In the genomic region with DNA sequence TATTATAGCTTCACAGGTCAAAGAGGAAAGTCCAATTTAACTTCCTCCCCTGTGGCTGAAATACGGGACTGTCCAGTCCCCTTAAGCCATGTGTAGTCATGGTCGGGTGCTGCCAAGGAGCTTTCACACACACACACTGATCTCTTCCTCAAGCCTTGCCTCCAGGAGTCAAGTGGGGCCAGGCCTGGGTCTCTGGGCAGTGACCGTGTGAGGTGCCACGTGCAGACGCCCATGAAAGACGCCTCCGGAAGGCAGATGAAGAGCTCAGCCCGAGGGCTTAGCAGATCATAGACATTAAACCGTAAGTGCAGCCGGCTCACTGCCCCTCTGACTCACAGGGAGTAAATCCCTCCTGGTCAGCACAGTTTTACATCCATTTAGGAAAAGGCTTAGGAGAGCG, we compare ENCODE assay signal across 13 cellular contexts. TPM values are rescaled to one million over a fixed set of nuclear protein-coding genes. Genes with fewer than 3 reads are reported as not detected.
DNase-seq lines count a peak whose midpoint lies in the region; ATAC-seq, FAIRE-seq and TF ChIP-seq lines count a peak whose summit lies in the region.
"Had no signal": no experiment of that assay in that cellular context is flagged by ENCODE, and none has a peak within 500 bp of the region (broad histone marks: within the 10 kb centered on the region; RNA-seq: fewer than 3 reads in every experiment).

No MANE protein-coding gene starts in this region.

- no peak overlapping the region for H4K8ac ChIP-seq in neuronal stem cell (ENCODE audit: low read depth, low read length)

- no peaks in the 10 kb centered on the region for H3K79me1 ChIP-seq in neuronal stem cell (ENCODE audit: low read depth, low read length)

- WGBS in neuronal stem cell (ENCODE audit: extremely low coverage in 2 of 2, insufficient read length in 2 of 2, insufficient replicate concordance in 1 of 2), 2 donors: no CpG with 5 or more reads among the region's 11 CpGs

- peaks cover 11 to 18% of the 10 kb centered on the region in 2 donors for H3K4me1 ChIP-seq in neuronal stem cell (ENCODE audit: control insufficient read depth in 2 of 2, insufficient read depth in 1 of 2, low read depth in 1 of 2, low read length in 2 of 2)

- peak overlapping the region; percentile 40 for H3K18ac ChIP-seq in neuronal stem cell (ENCODE audit: low read length)

- ATAC-seq in esophagus mucosa (peak; percentile 67), GM21390 (IDR thresholded peaks at IDR 0.05; ENCODE audit: unreplicated experiment) (no peak)
- ATAC-seq: natural killer cell treated with Interleukin-12 subunit alpha and Interleukin-12 subunit beta and Interleukin-15 and Interleukin-18, amount 100 ng/mL, for 72 hours had no signal

- no peak overlapping the region for H2BK5ac ChIP-seq in neuronal stem cell (ENCODE audit: low read length)

- peak overlapping the region; percentile 41 for H2AK5ac ChIP-seq in neuronal stem cell (ENCODE audit: low read depth, low read length)

- H3K4ac ChIP-seq in neuronal stem cell (ENCODE audit: low read length): no peak overlapping the region

- H3K4me3 ChIP-seq in neuronal stem cell (ENCODE audit: low read length in 2 of 2): no peak overlapping the region
- no peak overlapping the region for H3K4me3 ChIP-seq in dorsolateral prefrontal cortex
- H3K4me3 ChIP-seq: adrenal gland; BLaER1 treated with 17β-estradiol and CSF1 and Interleukin-3, amounts not matched to agents 10 nM and 100 nM; HAP-1 had no signal

- FAIRE-seq in urothelium cell line (lab: Jason Lieb, UNC): no peak

- no peak for TF ChIP-seq CTCF in dorsolateral prefrontal cortex (IDR thresholded peaks at IDR 0.05 in 54 of 56, conservative IDR thresholded peaks at IDR 0.05 in 2 of 56; ENCODE audit: low read depth in 1 of 56, partially characterized antibody in 56 of 56)

- H3K27me3 ChIP-seq in neuronal stem cell (ENCODE audit: control insufficient read depth in 3 of 3, insufficient read depth in 3 of 3, low read depth in 1 of 3, low read length in 3 of 3): peaks cover 0 to 3% (median 0%) of the 10 kb centered on the region in 3 experiments
- H3K27me3 ChIP-seq in dorsolateral prefrontal cortex: no peaks in the 10 kb centered on the region
- H3K27me3 ChIP-seq: adrenal gland; BLaER1 treated with 17β-estradiol and CSF1 and Interleukin-3, amounts not matched to agents 10 nM and 100 nM had no signal

- no peak overlapping the region for H4K91ac ChIP-seq in neuronal stem cell (ENCODE audit: low read depth, low read length, poor library complexity)

- DNase-seq in EL: peak; percentile 91
- DNase-seq in neuronal stem cell (ENCODE audit: low spot score): no peak
- DNase-seq in activated gamma-delta T cell (lab: John Stamatoyannopoulos, UW): no peak
- no peak for DNase-seq in dorsolateral prefrontal cortex
- DNase-seq in urothelium cell line (ENCODE audit: low spot score): no peak

- peak overlapping the region; percentile 49 for H2BK120ac ChIP-seq in neuronal stem cell (ENCODE audit: low read depth, low read length)

- H3K14ac ChIP-seq in neuronal stem cell (ENCODE audit: low read length): no peak overlapping the region

- H3K9me3 ChIP-seq in neuronal stem cell (replicated peaks in 1 of 2; ENCODE audit: control insufficient read depth in 2 of 2, insufficient read depth in 1 of 2, low read depth in 1 of 2, low read length in 2 of 2): no peaks in the 10 kb centered on the region
- H3K9me3 ChIP-seq: adrenal gland; BLaER1 treated with 17β-estradiol and CSF1 and Interleukin-3, amounts not matched to agents 10 nM and 100 nM; HAP-1 had no signal

- H3K23ac ChIP-seq in neuronal stem cell (ENCODE audit: low read depth, low read length, poor library complexity): no peak overlapping the region

- H3K4me2 ChIP-seq in neuronal stem cell (ENCODE audit: insufficient read depth, low read length, poor library complexity, severe bottlenecking): no peak overlapping the region
- H3K4me2 ChIP-seq: KMS-11 had no signal

- peak overlapping the region; percentile 49 for H2BK15ac ChIP-seq in neuronal stem cell (ENCODE audit: low read length)

- H3K27ac ChIP-seq in neuronal stem cell (replicated peaks; ENCODE audit: low read length) (no peak overlapping the region), dorsolateral prefrontal cortex (no peak overlapping the region)
- H3K27ac ChIP-seq: adrenal gland; BLaER1 treated with 17β-estradiol and CSF1 and Interleukin-3, amounts not matched to agents 10 nM and 100 nM; KMS-11 had no signal

- H3K36me3 ChIP-seq in neuronal stem cell (replicated peaks in 1 of 2; ENCODE audit: control insufficient read depth in 2 of 2, insufficient read depth in 2 of 2, low read length in 2 of 2): no peaks in the 10 kb centered on the region
- H3K36me3 ChIP-seq: adrenal gland, HAP-1 had no signal

- peak overlapping the region; percentile 63 for H2BK12ac ChIP-seq in neuronal stem cell (ENCODE audit: low read length)

- peak overlapping the region; percentile 90 for H2AFZ ChIP-seq in neuronal stem cell (ENCODE audit: low read length)

- H3K9ac ChIP-seq in neuronal stem cell (ENCODE audit: low read depth, low read length, poor library complexity): no peak overlapping the region
- H3K9ac ChIP-seq: BLaER1 treated with 17β-estradiol and CSF1 and Interleukin-3, amounts not matched to agents 10 nM and 100 nM; KMS-11 had no signal

- intact Hi-C loops in dorsolateral prefrontal cortex (cut with DNase I): loop anchor here in 1 of 2 donors (5.0 kb wide), 2 partner anchors 41 to 56 kb away; a partner anchor contains a TSS

TF ChIP-seq in PFSK-1, 5 proteins besides CTCF, POLR2A, EP300 and RAD21:
- TF ChIP-seq POLR2AphosphoS5 (IDR thresholded peaks at IDR 0.05; ENCODE audit: low read depth, low read length) (no peak), FOXP2 (optimal IDR thresholded peaks at IDR 0.05; ENCODE audit: borderline replicate concordance, extremely low read depth, extremely low read length, insufficient read depth) (peak; percentile 60), SIN3A (IDR thresholded peaks at IDR 0.05; ENCODE audit: borderline replicate concordance, insufficient read depth, low read length) (no peak), TAF1 (IDR thresholded peaks at IDR 0.05; ENCODE audit: borderline replicate concordance, insufficient read depth, low read length) (no peak)
- TF ChIP-seq, protein P1, sequence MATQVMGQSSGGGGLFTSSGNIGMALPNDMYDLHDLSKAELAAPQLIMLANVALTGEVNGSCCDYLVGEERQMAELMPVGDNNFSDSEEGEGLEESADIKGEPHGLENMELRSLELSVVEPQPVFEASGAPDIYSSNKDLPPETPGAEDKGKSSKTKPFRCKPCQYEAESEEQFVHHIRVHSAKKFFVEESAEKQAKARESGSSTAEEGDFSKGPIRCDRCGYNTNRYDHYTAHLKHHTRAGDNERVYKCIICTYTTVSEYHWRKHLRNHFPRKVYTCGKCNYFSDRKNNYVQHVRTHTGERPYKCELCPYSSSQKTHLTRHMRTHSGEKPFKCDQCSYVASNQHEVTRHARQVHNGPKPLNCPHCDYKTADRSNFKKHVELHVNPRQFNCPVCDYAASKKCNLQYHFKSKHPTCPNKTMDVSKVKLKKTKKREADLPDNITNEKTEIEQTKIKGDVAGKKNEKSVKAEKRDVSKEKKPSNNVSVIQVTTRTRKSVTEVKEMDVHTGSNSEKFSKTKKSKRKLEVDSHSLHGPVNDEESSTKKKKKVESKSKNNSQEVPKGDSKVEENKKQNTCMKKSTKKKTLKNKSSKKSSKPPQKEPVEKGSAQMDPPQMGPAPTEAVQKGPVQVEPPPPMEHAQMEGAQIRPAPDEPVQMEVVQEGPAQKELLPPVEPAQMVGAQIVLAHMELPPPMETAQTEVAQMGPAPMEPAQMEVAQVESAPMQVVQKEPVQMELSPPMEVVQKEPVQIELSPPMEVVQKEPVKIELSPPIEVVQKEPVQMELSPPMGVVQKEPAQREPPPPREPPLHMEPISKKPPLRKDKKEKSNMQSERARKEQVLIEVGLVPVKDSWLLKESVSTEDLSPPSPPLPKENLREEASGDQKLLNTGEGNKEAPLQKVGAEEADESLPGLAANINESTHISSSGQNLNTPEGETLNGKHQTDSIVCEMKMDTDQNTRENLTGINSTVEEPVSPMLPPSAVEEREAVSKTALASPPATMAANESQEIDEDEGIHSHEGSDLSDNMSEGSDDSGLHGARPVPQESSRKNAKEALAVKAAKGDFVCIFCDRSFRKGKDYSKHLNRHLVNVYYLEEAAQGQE (IDR thresholded peaks at IDR 0.05; ENCODE audit: insufficient read depth in 1 of 2, low read depth in 2 of 2, low read length in 2 of 2): 0 out of 4 replicates have a peak, but pooled peaks of 1 of the 2 experiments have one; percentile 16

RNA-seq across cellular contexts. Expression of a gene that starts 4.2 kb away (rescaled TPM):
- polyA plus RNA-seq in PFSK-1 (2012; ENCODE audit: insufficient read length, low read depth): 0.63 TPM
- total RNA-seq in esophagus mucosa: not detected
- polyA plus RNA-seq in neuronal stem cell (2013, experiment 1 of 2): 0.11 TPM
- 0.08 TPM for polyA plus RNA-seq in neuronal stem cell (2013, experiment 2 of 2)
- 1 to 10 TPM in 22 of 120 experiments, under 1 TPM in 61, not detected in 37; 0.28 to 3.0 (median 0.72) TPM for total RNA-seq in dorsolateral prefrontal cortex

RNA-seq across cellular contexts. Expression of a gene that starts 41.6 kb away (rescaled TPM):
- 33.8 TPM for polyA plus RNA-seq in PFSK-1 (2012; ENCODE audit: insufficient read length, low read depth)
- total RNA-seq in esophagus mucosa (22.6 TPM), dorsolateral prefrontal cortex (10 to 100 TPM; 16.6 to 28.5 (median 23.0) TPM)
- polyA plus RNA-seq in neuronal stem cell (2013, experiment 1 of 2): 30.2 TPM
- 31.5 TPM for polyA plus RNA-seq in neuronal stem cell (2013, experiment 2 of 2)
